Comparison of ENCODE assay signal across 6 cellular contexts in genomic region chr12:120261951-120262851, GRCh38. TPM values are rescaled to one million over a fixed set of nuclear protein-coding genes. Genes with fewer than 3 reads are reported as not detected.
DNase-seq lines count a peak whose midpoint lies in the region; ATAC-seq and TF ChIP-seq lines count a peak whose summit lies in the region.

No MANE protein-coding gene starts in this region.

- CTCF ChIA-PET in HEK293 (lab: Yijun Ruan, JAX), result interaction anchor here (0.8 to 16.4 kb wide), 7 partner anchors 8 to 1049 kb away, joined by 3 to 581 read pairs (median 3); partner anchors contain the start of gene RPLP0

- H3K36me3 Mint-ChIP-seq in brain, result no peaks in the 10 kb centered on the region
- H3K36me3 Mint-ChIP-seq in natural killer cell treated with Interleukin-12 subunit alpha and Interleukin-12 subunit beta and Interleukin-15 and Interleukin-18, amount 100 ng/mL, for 72 hours, result peaks cover 5% of the 10 kb centered on the region

- H3K4me1 ChIP-seq in HEK293 (ENCODE audit: control insufficient read depth, insufficient read depth, low read length), result peaks cover 7% of the 10 kb centered on the region

- peaks cover 71% of the 10 kb centered on the region for H3K4me1 Mint-ChIP-seq in brain
- H3K4me1 Mint-ChIP-seq in natural killer cell treated with Interleukin-12 subunit alpha and Interleukin-12 subunit beta and Interleukin-15 and Interleukin-18, amount 100 ng/mL, for 72 hours (ENCODE audit: low read depth in 2 of 2), result peaks cover 69 to 71% of the 10 kb centered on the region in 2 donors

- H3K9me3 Mint-ChIP-seq in brain, result peaks cover 0 to 6% (median 0%) of the 10 kb centered on the region in 5 experiments
- H3K9me3 Mint-ChIP-seq in natural killer cell treated with Interleukin-12 subunit alpha and Interleukin-12 subunit beta and Interleukin-15 and Interleukin-18, amount 100 ng/mL, for 72 hours, result no peaks in the 10 kb centered on the region

- POLR2A ChIA-PET in HEK293 (lab: Yijun Ruan, JAX), result interaction anchor here (1.9 to 8.6 kb wide), 5 partner anchors 27 to 62 kb away, joined by 11 to 126 read pairs (median 21); partner anchors contain the start of genes RNU4-1, RNU4-2 and RPLP0

- H3K27ac ChIP-seq in HEK293 (ENCODE audit: extremely low read depth, low read depth, low read length), result no peak overlapping the region

- peaks cover 3% of the 10 kb centered on the region for H3K27me3 Mint-ChIP-seq in brain
- no peaks in the 10 kb centered on the region for H3K27me3 Mint-ChIP-seq in natural killer cell treated with Interleukin-12 subunit alpha and Interleukin-12 subunit beta and Interleukin-15 and Interleukin-18, amount 100 ng/mL, for 72 hours

- no peak overlapping the region for H3K4me3 ChIP-seq in HEK293 (ENCODE audit: low read depth, low read length)

- H3K36me3 ChIP-seq in HEK293 (ENCODE audit: control insufficient read depth in 2 of 2, insufficient read depth in 1 of 2, low read length in 2 of 2), result no peaks in the 10 kb centered on the region

- H3K9me3 ChIP-seq in HEK293 (ENCODE audit: control insufficient read depth, insufficient read depth, low read depth, low read length), result no peaks in the 10 kb centered on the region

- TF ChIP-seq CTCF in HEK293 (tag by site-specific recombination; IDR thresholded peaks at IDR 0.05), result no peak
- TF ChIP-seq CTCF in brain (conservative IDR thresholded peaks at IDR 0.05), result no peak

- peak overlapping the region; percentile 86 to 92 (median 91) for H3K4me3 Mint-ChIP-seq in brain
- H3K4me3 Mint-ChIP-seq in natural killer cell treated with Interleukin-12 subunit alpha and Interleukin-12 subunit beta and Interleukin-15 and Interleukin-18, amount 100 ng/mL, for 72 hours, result peak overlapping the region; percentile 98

- peak in 1 of 2 donors; percentile 51 for ATAC-seq in natural killer cell treated with Interleukin-12 subunit alpha and Interleukin-12 subunit beta and Interleukin-15 and Interleukin-18, amount 100 ng/mL, for 72 hours

- peak; percentile 62 for DNase-seq in natural killer cell treated with Interleukin-12 subunit alpha and Interleukin-12 subunit beta and Interleukin-15 and Interleukin-18, amount 100 ng/mL, for 72 hours (ENCODE audit: low spot score)
- DNase-seq in DMS 273 (lab: John Stamatoyannopoulos, UW; ENCODE audit: unreplicated experiment) (no peak), NCI-H187 (lab: John Stamatoyannopoulos, UW) (no peak), mesenteric fat pad (ENCODE audit: low spot score) (no peak)

- H3K27ac Mint-ChIP-seq in brain, result peak overlapping the region in 4 of 5 experiments; percentile 24 to 82 (median 58)
- H3K27ac Mint-ChIP-seq in natural killer cell treated with Interleukin-12 subunit alpha and Interleukin-12 subunit beta and Interleukin-15 and Interleukin-18, amount 100 ng/mL, for 72 hours, result peak overlapping the region; percentile 81 to 96

TF ChIP-seq in HEK293, 187 proteins besides CTCF, POLR2A, EP300 and RAD21 (continues in another document):
- TF ChIP-seq ZNF785 (tag by site-specific recombination; IDR thresholded peaks at IDR 0.05) (no peak), GLIS2 (tag by site-specific recombination; IDR thresholded peaks at IDR 0.05) (0 out of 2 replicates have a peak, but pooled peaks have one; percentile 24), ZNF600 (tag by site-specific recombination; IDR thresholded peaks at IDR 0.05) (peak; percentile 39; the same call in 1 of the 2 replicates), KLF1 (tag by site-specific recombination; IDR thresholded peaks at IDR 0.05) (0 out of 2 replicates have a peak, but pooled peaks have one; percentile 17), ZNF335 (tag by site-specific recombination; conservative IDR thresholded peaks at IDR 0.05) (no peak), ZNF174 (tag by site-specific recombination; IDR thresholded peaks at IDR 0.05) (no peak), IKZF3 (tag by site-specific recombination; IDR thresholded peaks at IDR 0.05) (0 out of 2 replicates have a peak, but pooled peaks have one; percentile 19), SP2 (tag by site-specific recombination; IDR thresholded peaks at IDR 0.05) (no peak), KLF7 (tag by site-specific recombination; IDR thresholded peaks at IDR 0.05; ENCODE audit: borderline replicate concordance) (no peak), ZNF416 (tag by site-specific recombination; IDR thresholded peaks at IDR 0.05) (no peak), ZNF660 (tag by site-specific recombination; IDR thresholded peaks at IDR 0.05) (no peak)
- TF ChIP-seq, protein P1, sequence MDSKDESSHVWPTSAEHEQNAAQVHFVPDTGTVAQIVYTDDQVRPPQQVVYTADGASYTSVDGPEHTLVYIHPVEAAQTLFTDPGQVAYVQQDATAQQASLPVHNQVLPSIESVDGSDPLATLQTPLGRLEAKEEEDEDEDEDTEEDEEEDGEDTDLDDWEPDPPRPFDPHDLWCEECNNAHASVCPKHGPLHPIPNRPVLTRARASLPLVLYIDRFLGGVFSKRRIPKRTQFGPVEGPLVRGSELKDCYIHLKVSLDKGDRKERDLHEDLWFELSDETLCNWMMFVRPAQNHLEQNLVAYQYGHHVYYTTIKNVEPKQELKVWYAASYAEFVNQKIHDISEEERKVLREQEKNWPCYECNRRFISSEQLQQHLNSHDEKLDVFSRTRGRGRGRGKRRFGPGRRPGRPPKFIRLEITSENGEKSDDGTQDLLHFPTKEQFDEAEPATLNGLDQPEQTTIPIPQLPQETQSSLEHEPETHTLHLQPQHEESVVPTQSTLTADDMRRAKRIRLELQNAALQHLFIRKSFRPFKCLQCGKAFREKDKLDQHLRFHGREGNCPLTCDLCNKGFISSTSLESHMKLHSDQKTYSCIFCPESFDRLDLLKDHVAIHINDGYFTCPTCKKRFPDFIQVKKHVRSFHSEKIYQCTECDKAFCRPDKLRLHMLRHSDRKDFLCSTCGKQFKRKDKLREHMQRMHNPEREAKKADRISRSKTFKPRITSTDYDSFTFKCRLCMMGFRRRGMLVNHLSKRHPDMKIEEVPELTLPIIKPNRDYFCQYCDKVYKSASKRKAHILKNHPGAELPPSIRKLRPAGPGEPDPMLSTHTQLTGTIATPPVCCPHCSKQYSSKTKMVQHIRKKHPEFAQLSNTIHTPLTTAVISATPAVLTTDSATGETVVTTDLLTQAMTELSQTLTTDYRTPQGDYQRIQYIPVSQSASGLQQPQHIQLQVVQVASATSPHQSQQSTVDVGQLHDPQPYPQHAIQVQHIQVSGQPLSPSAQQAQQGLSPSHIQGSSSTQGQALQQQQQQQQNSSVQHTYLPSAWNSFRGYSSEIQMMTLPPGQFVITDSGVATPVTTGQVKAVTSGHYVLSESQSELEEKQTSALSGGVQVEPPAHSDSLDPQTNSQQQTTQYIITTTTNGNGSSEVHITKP (tag by site-specific recombination; IDR thresholded peaks at IDR 0.05), result peak; percentile 72
- TF ChIP-seq, protein P2, sequence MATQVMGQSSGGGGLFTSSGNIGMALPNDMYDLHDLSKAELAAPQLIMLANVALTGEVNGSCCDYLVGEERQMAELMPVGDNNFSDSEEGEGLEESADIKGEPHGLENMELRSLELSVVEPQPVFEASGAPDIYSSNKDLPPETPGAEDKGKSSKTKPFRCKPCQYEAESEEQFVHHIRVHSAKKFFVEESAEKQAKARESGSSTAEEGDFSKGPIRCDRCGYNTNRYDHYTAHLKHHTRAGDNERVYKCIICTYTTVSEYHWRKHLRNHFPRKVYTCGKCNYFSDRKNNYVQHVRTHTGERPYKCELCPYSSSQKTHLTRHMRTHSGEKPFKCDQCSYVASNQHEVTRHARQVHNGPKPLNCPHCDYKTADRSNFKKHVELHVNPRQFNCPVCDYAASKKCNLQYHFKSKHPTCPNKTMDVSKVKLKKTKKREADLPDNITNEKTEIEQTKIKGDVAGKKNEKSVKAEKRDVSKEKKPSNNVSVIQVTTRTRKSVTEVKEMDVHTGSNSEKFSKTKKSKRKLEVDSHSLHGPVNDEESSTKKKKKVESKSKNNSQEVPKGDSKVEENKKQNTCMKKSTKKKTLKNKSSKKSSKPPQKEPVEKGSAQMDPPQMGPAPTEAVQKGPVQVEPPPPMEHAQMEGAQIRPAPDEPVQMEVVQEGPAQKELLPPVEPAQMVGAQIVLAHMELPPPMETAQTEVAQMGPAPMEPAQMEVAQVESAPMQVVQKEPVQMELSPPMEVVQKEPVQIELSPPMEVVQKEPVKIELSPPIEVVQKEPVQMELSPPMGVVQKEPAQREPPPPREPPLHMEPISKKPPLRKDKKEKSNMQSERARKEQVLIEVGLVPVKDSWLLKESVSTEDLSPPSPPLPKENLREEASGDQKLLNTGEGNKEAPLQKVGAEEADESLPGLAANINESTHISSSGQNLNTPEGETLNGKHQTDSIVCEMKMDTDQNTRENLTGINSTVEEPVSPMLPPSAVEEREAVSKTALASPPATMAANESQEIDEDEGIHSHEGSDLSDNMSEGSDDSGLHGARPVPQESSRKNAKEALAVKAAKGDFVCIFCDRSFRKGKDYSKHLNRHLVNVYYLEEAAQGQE (tag by site-specific recombination; IDR thresholded peaks at IDR 0.05), result no peak

RNA-seq across cellular contexts. Expression of gene PXN, which starts 3.3 kb away (rescaled TPM):
- polyA plus RNA-seq in brain (ENCODE audit: insufficient read depth, low read depth, low replicate concordance), result 60.2 TPM
- total RNA-seq in natural killer cell treated with Interleukin-12 subunit alpha and Interleukin-12 subunit beta and Interleukin-15 and Interleukin-18, amount 100 ng/mL, for 72 hours, result 100 to 1,000 TPM; 133 to 160 TPM
- 123 TPM for total RNA-seq in mesenteric fat pad

RNA-seq across cellular contexts. Expression of gene RNU4-2, which starts 29.5 kb away (rescaled TPM):
- polyA plus RNA-seq in brain (ENCODE audit: insufficient read depth, low read depth, low replicate concordance), result not detected
- 1,000 to 10,000 TPM; 6,345 to 8,722 TPM for total RNA-seq in natural killer cell treated with Interleukin-12 subunit alpha and Interleukin-12 subunit beta and Interleukin-15 and Interleukin-18, amount 100 ng/mL, for 72 hours
- total RNA-seq in mesenteric fat pad, result 7,466 TPM

RNA-seq across cellular contexts. Expression of gene RNU4-1, which starts 30.8 kb away (rescaled TPM):
- not detected for polyA plus RNA-seq in brain (ENCODE audit: insufficient read depth, low read depth, low replicate concordance)
- total RNA-seq in natural killer cell treated with Interleukin-12 subunit alpha and Interleukin-12 subunit beta and Interleukin-15 and Interleukin-18, amount 100 ng/mL, for 72 hours, result 1,000 to 10,000 TPM; 1,386 to 2,161 TPM
- total RNA-seq in mesenteric fat pad, result 976 TPM

RNA-seq across cellular contexts. Expression of gene SIRT4, which starts 39.9 kb away (rescaled TPM):
- 2.0 TPM for polyA plus RNA-seq in brain (ENCODE audit: insufficient read depth, low read depth, low replicate concordance)
- total RNA-seq in natural killer cell treated with Interleukin-12 subunit alpha and Interleukin-12 subunit beta and Interleukin-15 and Interleukin-18, amount 100 ng/mL, for 72 hours, result 1 to 10 TPM; 2.4 to 2.6 TPM
- total RNA-seq in mesenteric fat pad, result 1.6 TPM
